Comparison of ENCODE assay signal across 8 cellular contexts in genomic region chr6:31794866-31795615, GRCh38. TPM values are rescaled to one million over a fixed set of nuclear protein-coding genes. Genes with fewer than 3 reads are reported as not detected.
A peak's percentile ranks its signal among the peaks of the same experiment; 100 is the strongest.
DNase-seq lines count a peak whose midpoint lies in the region; ATAC-seq, FAIRE-seq and TF ChIP-seq lines count a peak whose summit lies in the region.

No MANE protein-coding gene starts in this region.

- H3K27ac ChIP-seq in AG04450 (ENCODE audit: low read depth, low read length) (peak overlapping the region; percentile 77), KOPT-K1 (ENCODE audit: low read depth, low read length, poor library complexity, severe bottlenecking) (peak overlapping the region; percentile 96), GM12878 (ENCODE audit: control insufficient read depth, insufficient read depth) (peak overlapping the region; percentile 95), kidney (ENCODE audit: low read depth in 2 of 2, low read length in 2 of 2) (peak overlapping the region; percentile 91 to 92), stomach smooth muscle (ENCODE audit: low read length) (peak overlapping the region; percentile 86)

- TF ChIP-seq RAD21 in GM12878 (IDR thresholded peaks at IDR 0.05; ENCODE audit: insufficient read depth, low read depth, low read length), result no peak

- POLR2A ChIA-PET in AG04450 (lab: Yijun Ruan, JAX), result interaction anchor here (0.6 to 2.9 kb wide), 7 partner anchors 12 to 112 kb away, joined by 3 to 27 read pairs (median 7); partner anchors contain the start of genes HSPA1A, HSPA1B, HSPA1L and LSM2
- POLR2A ChIA-PET in GM12878 (lab: Charles Lee), result interaction anchor here (0.9 to 3.5 kb wide), 10 partner anchors 11 to 67 kb away, joined by 3 to 32 read pairs (median 7); partner anchors contain the start of genes HSPA1A, HSPA1B, HSPA1L and LSM2

- ATAC-seq in GM19023 (IDR thresholded peaks at IDR 0.05; ENCODE audit: unreplicated experiment) (peak; percentile 5), GM12878 (peak; percentile 27)

- under 1% methylated on average over 43 of the region's 44 CpGs for WGBS in GM12878 (ENCODE audit: insufficient coverage, insufficient replicate concordance, low lambda C conversion rate, missing lambda C conversion rate)

- H3K4me3 ChIP-seq in AG04450 (ENCODE audit: low read depth, low read length) (peak overlapping the region; percentile 84), GM12878 (peak overlapping the region; percentile 81), kidney (ENCODE audit: low read length in 2 of 2) (peak overlapping the region; percentile 91 to 94), stomach smooth muscle (ENCODE audit: low read length in 2 of 2) (peak overlapping the region; percentile 92 to 93)

- intact Hi-C loops in GM12878 (cut with micrococcal nuclease; ENCODE audit: unreplicated experiment), result loop anchor here (5.0 kb wide), 1 partner anchor 37 kb away; no protein-coding TSS in a partner anchor
- intact Hi-C loops in kidney (cut with DNase I), result no loop called here

- SMC1A ChIA-PET in GM12878 (lab: Charles Lee; ENCODE audit: uncharacterized antibody, unreplicated experiment), result interaction anchor here (0.6 to 2.2 kb wide), 9 partner anchors 12 to 69 kb away, joined by 3 to 10 read pairs (median 4); partner anchors contain the start of genes LSM2 and NEU1

- H3K36me3 ChIP-seq in KOPT-K1 (ENCODE audit: insufficient read depth, low read length) (peaks cover 52% of the 10 kb centered on the region), GM12878 (ENCODE audit: control insufficient read depth in 2 of 2, insufficient read depth in 2 of 2, low read length in 1 of 2) (peaks cover 7 to 11% of the 10 kb centered on the region in 2 experiments; a peak in 3 of 4 replicates), kidney (ENCODE audit: control insufficient read depth in 1 of 2, insufficient read depth in 2 of 2, low read length in 2 of 2) (no peaks in the 10 kb centered on the region), stomach smooth muscle (ENCODE audit: control insufficient read depth in 2 of 2, insufficient read depth in 2 of 2, low read length in 2 of 2) (peaks cover 3 to 8% of the 10 kb centered on the region in 2 donors)

- H3K4me1 ChIP-seq in GM12878 (ENCODE audit: control insufficient read depth, insufficient read depth, low read length) (peaks cover 6% of the 10 kb centered on the region), kidney (ENCODE audit: control insufficient read depth in 1 of 2, insufficient read depth in 1 of 2, low read depth in 1 of 2, low read length in 2 of 2) (peaks cover 0 to 5% of the 10 kb centered on the region in 2 donors), stomach smooth muscle (ENCODE audit: control insufficient read depth, insufficient read depth, low read length) (peaks cover 15% of the 10 kb centered on the region)

- TF ChIP-seq EP300 in GM12878 (IDR thresholded peaks at IDR 0.05; ENCODE audit: borderline replicate concordance in 1 of 2, control insufficient read depth in 1 of 2, low read depth in 2 of 2, low read length in 2 of 2), result no peak

- FAIRE-seq in GM12878 (lab: Jason Lieb, UNC) (no peak), kidney (lab: Jason Lieb, UNC) (no peak), D721Med (lab: Jason Lieb, UNC) (no peak)

- H3K27me3 ChIP-seq in AG04450 (ENCODE audit: control insufficient read depth, insufficient read depth, low read length) (no peaks in the 10 kb centered on the region), GM12878 (replicated peaks in 1 of 2; ENCODE audit: control insufficient read depth in 2 of 2, insufficient read depth in 2 of 2, low read length in 1 of 2) (no peaks in the 10 kb centered on the region), stomach smooth muscle (ENCODE audit: control insufficient read depth in 1 of 2, insufficient read depth in 2 of 2, low read length in 2 of 2) (no peaks in the 10 kb centered on the region)

- DNase-seq in AG04450 (ENCODE audit: low read depth, low spot score), result no peak
- no peak for DNase-seq in GM12878 (ENCODE audit: low read depth, low spot score)
- DNase-seq in kidney, result peak; percentile 78
- no peak for DNase-seq in NCI-H774 (lab: John Stamatoyannopoulos, UW)
- no peak for DNase-seq in D721Med (ENCODE audit: insufficient read length, low spot score)

- peaks cover 21% of the 10 kb centered on the region for H3K79me2 ChIP-seq in GM12878 (ENCODE audit: control insufficient read depth, insufficient read depth, low read length)

- peak overlapping the region; percentile 94 for H2AFZ ChIP-seq in GM12878 (ENCODE audit: control insufficient read depth, low read depth, low read length)

- RAD21 ChIA-PET in GM12878 (lab: Charles Lee; ENCODE audit: unreplicated experiment), result interaction anchor here (1.0 to 2.6 kb wide), 11 partner anchors 11 to 68 kb away, joined by 3 to 19 read pairs (median 4); partner anchors contain the start of genes HSPA1A, HSPA1B, HSPA1L and LSM2

- in situ Hi-C loops in GM12878 (cut with MboI), result no loop called here

- no peaks in the 10 kb centered on the region for H4K20me1 ChIP-seq in GM12878 (ENCODE audit: control insufficient read depth, insufficient read depth)

- H3K9me3 ChIP-seq in AG04450 (ENCODE audit: control insufficient read depth, insufficient read depth, low read length) (no peaks in the 10 kb centered on the region), KOPT-K1 (ENCODE audit: insufficient read depth, low read length, poor library complexity, severe bottlenecking) (no peaks in the 10 kb centered on the region), GM12878 (replicated peaks; ENCODE audit: control insufficient read depth, insufficient read depth, low read length) (no peaks in the 10 kb centered on the region), kidney (ENCODE audit: control insufficient read depth in 1 of 2, low read length in 2 of 2) (no peaks in the 10 kb centered on the region), stomach smooth muscle (ENCODE audit: control insufficient read depth in 2 of 2, low read length in 2 of 2) (no peaks in the 10 kb centered on the region)

- H3K9ac ChIP-seq in GM12878 (ENCODE audit: control insufficient read depth, insufficient read depth, low read length) (peak overlapping the region; percentile 81), kidney (ENCODE audit: low read length in 2 of 2) (peak overlapping the region; percentile 98 to 99), stomach smooth muscle (ENCODE audit: low read length in 2 of 2) (peak overlapping the region; percentile 96 to 100)

- no peak for TF ChIP-seq POLR2A in GM12878 (IDR thresholded peaks at IDR 0.05; ENCODE audit: low read depth, low read length)

- CTCF ChIA-PET in AG04450 (lab: Charles Lee) (interaction anchor here (1.0 to 2.3 kb wide), 6 partner anchors 8 to 80 kb away, joined by 3 to 25 read pairs (median 3); partner anchors contain the start of genes LSM2 and LY6G6D), GM12878 (lab: Yijun Ruan, JAX) (interaction anchor here (0.6 to 3.7 kb wide), 7 partner anchors 10 to 65 kb away, joined by 3 to 26 read pairs (median 5); partner anchors contain the start of genes LSM2 and VWA7)

- TF ChIP-seq CTCF in AG04450 (IDR thresholded peaks at IDR 0.05; ENCODE audit: low read depth, low read length), result no peak
- no peak for TF ChIP-seq CTCF in GM12878 (IDR thresholded peaks at IDR 0.05 in 2 of 3, conservative IDR thresholded peaks at IDR 0.05 in 1 of 3; ENCODE audit: control insufficient read depth in 2 of 3, extremely low read depth in 1 of 3, insufficient read depth in 1 of 3, low read depth in 3 of 3, low read length in 3 of 3)
- TF ChIP-seq CTCF in kidney (IDR thresholded peaks at IDR 0.05; ENCODE audit: borderline replicate concordance, extremely low read depth, insufficient read depth), result no peak
- no peak for TF ChIP-seq CTCF in D721Med (IDR thresholded peaks at IDR 0.05; ENCODE audit: insufficient read depth, missing control alignments)

- H3K4me2 ChIP-seq in GM12878 (ENCODE audit: control insufficient read depth, insufficient read depth), result peak overlapping the region; percentile 47

- no TSS peak for BruUV-seq in GM12878 (replicated peaks; lab: Mats Ljungman, UMichigan)

RNA-seq across cellular contexts. Expression of gene VARS1, which starts 0.5 kb away (rescaled TPM):
- polyA plus RNA-seq in AG04450 (2011; rRNA removed), result 16.0 and 23.9 TPM in 2 replicates
- 54.4 and 69.8 TPM in 2 replicates for polyA minus RNA-seq in AG04450 (2011; rRNA and poly(A)+ RNA removed)
- total RNA-seq in GM12878 (2013; cell fraction: nucleolus; rRNA removed), result 71.4 and 80.0 TPM in 2 replicates
- total RNA-seq in GM12878 (2014; rRNA removed), result 61.4 and 90.1 TPM in 2 replicates
- total RNA-seq in GM12878 (2014; rRNA removed; fragmentation: Illumina TruSeq; extraction: Trizol), result 63.8 and 69.1 TPM in 2 replicates
- total RNA-seq in GM12878 (2021), result 232 and 243 TPM in 2 replicates
- 31.0 TPM for polyA plus RNA-seq in GM12878 (2011; ENCODE audit: low read depth)
- 11.3 and 15.8 TPM in 2 replicates for polyA plus RNA-seq in GM12878 (2011; rRNA removed)
- 28.9 and 30.5 TPM in 2 replicates for polyA plus RNA-seq in GM12878 (2011; cell fraction: cytosol; rRNA removed)
- polyA plus RNA-seq in GM12878 (2011; cell fraction: nucleus; rRNA removed), result 193 and 303 TPM in 2 replicates
- 42.8 and 46.7 TPM in 2 replicates for polyA plus RNA-seq in GM12878 (2012)
- polyA plus RNA-seq in GM12878 (2014; fragmentation: Illumina TruSeq; extraction: Trizol), result 92.9 and 138 TPM in 2 replicates
- 1 to 10 TPM; 1.2 to 5.7 TPM for polyA plus RNA-seq in GM12878 (2014; fragmentation: Nextera tagmentation; extraction: Ambion mirVana)
- polyA plus RNA-seq in GM12878 (2014; rRNA removed), result 71.3 and 92.5 TPM in 2 replicates
- polyA plus RNA-seq in GM12878 (2016; fragmentation: Nextera tagmentation; extraction: Ambion mirVana), result 100 to 1,000 TPM; 121 to 155 TPM
- polyA minus RNA-seq in GM12878 (2011; rRNA and poly(A)+ RNA removed), result 35.0 and 60.0 TPM in 2 replicates
- polyA minus RNA-seq in GM12878 (2011; cell fraction: cytosol; rRNA and poly(A)+ RNA removed), result 52.5 and 54.9 TPM in 2 replicates
- 42.4 and 91.2 TPM in 2 replicates for polyA minus RNA-seq in GM12878 (2011; cell fraction: nucleus; rRNA and poly(A)+ RNA removed)
- total RNA-seq in kidney, result 79.0 TPM
- polyA plus RNA-seq in kidney (ENCODE audit: insufficient read depth, low read depth, low replicate concordance), result 30.3 TPM

RNA-seq across cellular contexts. Expression of gene LSM2, which starts 11.7 kb away (rescaled TPM):
- 34.2 and 38.3 TPM in 2 replicates for polyA plus RNA-seq in AG04450 (2011; rRNA removed)
- polyA minus RNA-seq in AG04450 (2011; rRNA and poly(A)+ RNA removed), result 22.5 and 24.8 TPM in 2 replicates
- 5.2 and 7.8 TPM in 2 replicates for total RNA-seq in GM12878 (2013; cell fraction: nucleolus; rRNA removed)
- 146 and 163 TPM in 2 replicates for total RNA-seq in GM12878 (2014; rRNA removed)
- 97.1 and 99.1 TPM in 2 replicates for total RNA-seq in GM12878 (2014; rRNA removed; fragmentation: Illumina TruSeq; extraction: Trizol)
- 117 and 123 TPM in 2 replicates for total RNA-seq in GM12878 (2021)
- 82.2 TPM for polyA plus RNA-seq in GM12878 (2011; ENCODE audit: low read depth)
- 81.9 and 101 TPM in 2 replicates for polyA plus RNA-seq in GM12878 (2011; rRNA removed)
- 186 and 196 TPM in 2 replicates for polyA plus RNA-seq in GM12878 (2011; cell fraction: cytosol; rRNA removed)
- polyA plus RNA-seq in GM12878 (2011; cell fraction: nucleus; rRNA removed), result 68.3 and 79.7 TPM in 2 replicates
- 82.7 and 97.0 TPM in 2 replicates for polyA plus RNA-seq in GM12878 (2012)
- 116 and 131 TPM in 2 replicates for polyA plus RNA-seq in GM12878 (2014; fragmentation: Illumina TruSeq; extraction: Trizol)
- polyA plus RNA-seq in GM12878 (2014; fragmentation: Nextera tagmentation; extraction: Ambion mirVana), result 100 to 1,000 TPM; 245 to 248 TPM
- polyA plus RNA-seq in GM12878 (2014; rRNA removed), result 143 and 165 TPM in 2 replicates
- 100 to 1,000 TPM; 238 to 276 TPM for polyA plus RNA-seq in GM12878 (2016; fragmentation: Nextera tagmentation; extraction: Ambion mirVana)
- 102 and 120 TPM in 2 replicates for polyA minus RNA-seq in GM12878 (2011; rRNA and poly(A)+ RNA removed)
- polyA minus RNA-seq in GM12878 (2011; cell fraction: cytosol; rRNA and poly(A)+ RNA removed), result 47.5 and 49.6 TPM in 2 replicates
- 10.9 and 15.6 TPM in 2 replicates for polyA minus RNA-seq in GM12878 (2011; cell fraction: nucleus; rRNA and poly(A)+ RNA removed)
- total RNA-seq in kidney, result 41.6 TPM
- polyA plus RNA-seq in kidney (ENCODE audit: insufficient read depth, low read depth, low replicate concordance), result 70.6 TPM

RNA-seq across cellular contexts. Expression of gene VWA7, which starts 17.9 kb away (rescaled TPM):
- polyA plus RNA-seq in AG04450 (2011; rRNA removed) (0.10 and 0.32 TPM in 2 replicates), GM12878 (2011; rRNA removed) (1.1 and 1.3 TPM in 2 replicates), GM12878 (2014; fragmentation: Illumina TruSeq; extraction: Trizol) (1.0 TPM in 1 of 2 replicates, not detected in the other), GM12878 (2014; fragmentation: Nextera tagmentation; extraction: Ambion mirVana) (under 1 TPM in 1 of 2 experiments, not detected in 1; 0.11 TPM), GM12878 (2014; rRNA removed) (2.6 and 3.0 TPM in 2 replicates), GM12878 (2016; fragmentation: Nextera tagmentation; extraction: Ambion mirVana) (1 to 10 TPM; 1.2 TPM), kidney (ENCODE audit: insufficient read depth, low read depth, low replicate concordance) (10.2 TPM)
- 0.26 and 0.78 TPM in 2 replicates for polyA minus RNA-seq in AG04450 (2011; rRNA and poly(A)+ RNA removed)
- 7.5 and 10.4 TPM in 2 replicates for total RNA-seq in GM12878 (2013; cell fraction: nucleolus; rRNA removed)
- total RNA-seq in GM12878 (2014; rRNA removed) (2.0 and 2.7 TPM in 2 replicates), GM12878 (2014; rRNA removed; fragmentation: Illumina TruSeq; extraction: Trizol) (0.94 and 1.2 TPM in 2 replicates), GM12878 (2021) (2.3 and 3.1 TPM in 2 replicates), kidney (32.5 TPM)
- polyA plus RNA-seq in GM12878 (2011; ENCODE audit: low read depth), result 0.33 TPM
- polyA plus RNA-seq in GM12878 (2011; cell fraction: cytosol; rRNA removed), result 1.4 and 1.8 TPM in 2 replicates
- polyA plus RNA-seq in GM12878 (2011; cell fraction: nucleus; rRNA removed), result 12.8 and 13.9 TPM in 2 replicates
- 1.2 and 1.4 TPM in 2 replicates for polyA plus RNA-seq in GM12878 (2012)
- 1.6 and 2.3 TPM in 2 replicates for polyA minus RNA-seq in GM12878 (2011; rRNA and poly(A)+ RNA removed)
- 2.5 TPM in 1 of 2 replicates, not detected in the other for polyA minus RNA-seq in GM12878 (2011; cell fraction: cytosol; rRNA and poly(A)+ RNA removed)
- polyA minus RNA-seq in GM12878 (2011; cell fraction: nucleus; rRNA and poly(A)+ RNA removed), result 3.5 and 6.2 TPM in 2 replicates

RNA-seq across cellular contexts. Expression of gene HSPA1L, which starts 20.0 kb away (rescaled TPM):
- polyA plus RNA-seq in AG04450 (2011; rRNA removed) (1.1 and 1.2 TPM in 2 replicates), GM12878 (2011; rRNA removed) (1.8 and 1.9 TPM in 2 replicates), GM12878 (2014; fragmentation: Illumina TruSeq; extraction: Trizol) (1.5 and 1.6 TPM in 2 replicates), GM12878 (2014; fragmentation: Nextera tagmentation; extraction: Ambion mirVana) (under 1 TPM; 0.69 TPM), GM12878 (2014; rRNA removed) (1.4 and 1.6 TPM in 2 replicates), GM12878 (2016; fragmentation: Nextera tagmentation; extraction: Ambion mirVana) (1 to 10 TPM; 1.6 to 2.5 TPM), kidney (ENCODE audit: insufficient read depth, low read depth, low replicate concordance) (2.3 TPM)
- 0.97 and 1.9 TPM in 2 replicates for polyA minus RNA-seq in AG04450 (2011; rRNA and poly(A)+ RNA removed)
- total RNA-seq in GM12878 (2013; cell fraction: nucleolus; rRNA removed), result 0.66 and 1.0 TPM in 2 replicates
- total RNA-seq in GM12878 (2014; rRNA removed) (1.2 and 1.4 TPM in 2 replicates), GM12878 (2014; rRNA removed; fragmentation: Illumina TruSeq; extraction: Trizol) (1.4 and 1.6 TPM in 2 replicates), GM12878 (2021) (1.5 and 1.6 TPM in 2 replicates), kidney (1.7 TPM)
- polyA plus RNA-seq in GM12878 (2011; ENCODE audit: low read depth), result 0.67 TPM
- polyA plus RNA-seq in GM12878 (2011; cell fraction: cytosol; rRNA removed), result 1.1 TPM in 2 replicates
- polyA plus RNA-seq in GM12878 (2011; cell fraction: nucleus; rRNA removed), result 0.82 and 1.1 TPM in 2 replicates
- 0.54 and 0.86 TPM in 2 replicates for polyA plus RNA-seq in GM12878 (2012)
- 1.3 and 1.4 TPM in 2 replicates for polyA minus RNA-seq in GM12878 (2011; rRNA and poly(A)+ RNA removed)
- 0.94 TPM in 1 of 2 replicates, not detected in the other for polyA minus RNA-seq in GM12878 (2011; cell fraction: cytosol; rRNA and poly(A)+ RNA removed)
- polyA minus RNA-seq in GM12878 (2011; cell fraction: nucleus; rRNA and poly(A)+ RNA removed), result 0.29 and 0.36 TPM in 2 replicates

RNA-seq across cellular contexts. Expression of gene HSPA1A, which starts 20.3 kb away (rescaled TPM):
- polyA plus RNA-seq in AG04450 (2011; rRNA removed) (46.6 and 50.4 TPM in 2 replicates), GM12878 (2011; rRNA removed) (3.7 and 9.8 TPM in 2 replicates), GM12878 (2014; fragmentation: Illumina TruSeq; extraction: Trizol) (1.3 and 8.0 TPM in 2 replicates), GM12878 (2014; fragmentation: Nextera tagmentation; extraction: Ambion mirVana) (1 to 10 TPM in 1 of 2 experiments, under 1 TPM in 1; 0.29 to 1.3 TPM), GM12878 (2014; rRNA removed) (22.8 and 26.3 TPM in 2 replicates), GM12878 (2016; fragmentation: Nextera tagmentation; extraction: Ambion mirVana) (10 to 100 TPM; 51.1 to 51.8 TPM), kidney (ENCODE audit: insufficient read depth, low read depth, low replicate concordance) (209 TPM)
- 22.7 and 36.9 TPM in 2 replicates for polyA minus RNA-seq in AG04450 (2011; rRNA and poly(A)+ RNA removed)
- total RNA-seq in GM12878 (2013; cell fraction: nucleolus; rRNA removed), result 47.6 and 52.7 TPM in 2 replicates
- total RNA-seq in GM12878 (2014; rRNA removed) (29.2 and 29.9 TPM in 2 replicates), GM12878 (2014; rRNA removed; fragmentation: Illumina TruSeq; extraction: Trizol) (10.9 and 12.3 TPM in 2 replicates), GM12878 (2021) (26.5 and 27.2 TPM in 2 replicates), kidney (133 TPM)
- 7.5 TPM for polyA plus RNA-seq in GM12878 (2011; ENCODE audit: low read depth)
- 12.3 and 14.0 TPM in 2 replicates for polyA plus RNA-seq in GM12878 (2011; cell fraction: cytosol; rRNA removed)
- 22.0 and 36.5 TPM in 2 replicates for polyA plus RNA-seq in GM12878 (2011; cell fraction: nucleus; rRNA removed)
- polyA plus RNA-seq in GM12878 (2012), result 10.5 and 14.8 TPM in 2 replicates
- polyA minus RNA-seq in GM12878 (2011; rRNA and poly(A)+ RNA removed), result 7.6 and 8.8 TPM in 2 replicates
- 5.7 and 7.3 TPM in 2 replicates for polyA minus RNA-seq in GM12878 (2011; cell fraction: cytosol; rRNA and poly(A)+ RNA removed)
- polyA minus RNA-seq in GM12878 (2011; cell fraction: nucleus; rRNA and poly(A)+ RNA removed), result 13.3 and 22.4 TPM in 2 replicates
